Comparison of ENCODE assay signal across 8 cellular contexts in genomic region chr10:88582806-88583583, GRCh38. TPM values are rescaled to one million over a fixed set of nuclear protein-coding genes. Genes with fewer than 3 reads are reported as not detected.
DNase-seq lines count a peak whose midpoint lies in the region; ATAC-seq and TF ChIP-seq lines count a peak whose summit lies in the region.

Gene RNLS, minus strand, starts transcription at chr10:88583318.

- H3K4me3 ChIP-seq in AG04450 (ENCODE audit: low read depth, low read length) = peak within 1 kb of the TSS; percentile 65
- H3K4me3 ChIP-seq in subcutaneous abdominal adipose tissue (ENCODE audit: low read depth in 1 of 5, low read length in 5 of 5) = peak within 1 kb of the TSS; percentile 83 to 97 (median 88)

- H3K9me3 Mint-ChIP-seq in activated naive CD4-positive, alpha-beta T cell treated with anti-CD3 and anti-CD28 coated beads, Interleukin-2, amount 50 U/mL, for 24 hours = peaks cover 13% of the 10 kb centered on the region
- peaks cover 2% of the 10 kb centered on the region for H3K9me3 Mint-ChIP-seq in glutamatergic neuron (ENCODE audit: unreplicated experiment)

- peak; percentile 87 for ATAC-seq in GM18909 (IDR thresholded peaks at IDR 0.05; ENCODE audit: poor library complexity, unreplicated experiment)
- ATAC-seq in HG03175 (IDR thresholded peaks at IDR 0.05; ENCODE audit: unreplicated experiment) = peak; percentile 85

- peak within 1 kb of the TSS; percentile 91 for H3K27ac Mint-ChIP-seq in activated naive CD4-positive, alpha-beta T cell treated with anti-CD3 and anti-CD28 coated beads, Interleukin-2, amount 50 U/mL, for 24 hours
- peak within 1 kb of the TSS; percentile 87 for H3K27ac Mint-ChIP-seq in glutamatergic neuron (ENCODE audit: unreplicated experiment)

- no peaks in the 10 kb centered on the region for H3K27me3 ChIP-seq in AG04450 (ENCODE audit: control insufficient read depth, insufficient read depth, low read length)
- H3K27me3 ChIP-seq in subcutaneous abdominal adipose tissue (ENCODE audit: control insufficient read depth in 5 of 5, insufficient read depth in 4 of 5, low read length in 5 of 5) = no peaks in the 10 kb centered on the region

- peaks cover 2% of the 10 kb centered on the region for H3K27me3 Mint-ChIP-seq in activated naive CD4-positive, alpha-beta T cell treated with anti-CD3 and anti-CD28 coated beads, Interleukin-2, amount 50 U/mL, for 24 hours
- H3K27me3 Mint-ChIP-seq in glutamatergic neuron (ENCODE audit: unreplicated experiment) = no peaks in the 10 kb centered on the region

- H3K27ac ChIP-seq in AG04450 (ENCODE audit: low read depth, low read length) (peak within 1 kb of the TSS; percentile 52), subcutaneous abdominal adipose tissue (ENCODE audit: low read depth, low read length) (peak within 1 kb of the TSS; percentile 97)

- TF ChIP-seq CTCF in AG04450 (IDR thresholded peaks at IDR 0.05; ENCODE audit: low read depth, low read length) (peak; percentile 78), glutamatergic neuron (IDR thresholded peaks at IDR 0.05; ENCODE audit: partially characterized antibody, unreplicated experiment) (peak; percentile 95)

- H3K9me3 ChIP-seq in AG04450 (ENCODE audit: control insufficient read depth, insufficient read depth, low read length) (peaks cover 3% of the 10 kb centered on the region; the same call in 1 of the 2 replicates), subcutaneous abdominal adipose tissue (ENCODE audit: control insufficient read depth in 5 of 5, low read length in 5 of 5) (no peaks in the 10 kb centered on the region)

- peaks cover 13% of the 10 kb centered on the region for H3K4me1 Mint-ChIP-seq in activated naive CD4-positive, alpha-beta T cell treated with anti-CD3 and anti-CD28 coated beads, Interleukin-2, amount 50 U/mL, for 24 hours
- peaks cover 4% of the 10 kb centered on the region for H3K4me1 Mint-ChIP-seq in glutamatergic neuron (ENCODE audit: low read depth, unreplicated experiment)

- peaks cover 4% of the 10 kb centered on the region for H3K36me3 Mint-ChIP-seq in activated naive CD4-positive, alpha-beta T cell treated with anti-CD3 and anti-CD28 coated beads, Interleukin-2, amount 50 U/mL, for 24 hours
- no peaks in the 10 kb centered on the region for H3K36me3 Mint-ChIP-seq in glutamatergic neuron (ENCODE audit: unreplicated experiment)

- peak within 1 kb of the TSS; percentile 87 to 99 (median 98) for H3K9ac ChIP-seq in subcutaneous abdominal adipose tissue (ENCODE audit: low read length in 5 of 5)

- CTCF ChIA-PET in AG04450 (lab: Charles Lee) = interaction anchor here (0.5 to 1.9 kb wide), 38 partner anchors 9 to 575 kb away, joined by 3 to 24 read pairs (median 4); no protein-coding TSS in a partner anchor

- H3K4me1 ChIP-seq in subcutaneous abdominal adipose tissue (ENCODE audit: control insufficient read depth in 5 of 5, insufficient read depth in 5 of 5, low read length in 5 of 5) = peaks cover 2 to 13% (median 11%) of the 10 kb centered on the region in 5 donors

- POLR2A ChIA-PET in AG04450 (lab: Yijun Ruan, JAX) = interaction anchor here (0.6 to 1.2 kb wide), 5 partner anchors 35 to 721 kb away, joined by 3 to 4 read pairs (median 3); no protein-coding TSS in a partner anchor

- H3K36me3 ChIP-seq in subcutaneous abdominal adipose tissue (ENCODE audit: control insufficient read depth in 5 of 5, insufficient read depth in 5 of 5, low read length in 5 of 5) = peaks cover 0 to 6% (median 0%) of the 10 kb centered on the region in 5 donors

- peak within 1 kb of the TSS; percentile 87 for H3K4me3 Mint-ChIP-seq in activated naive CD4-positive, alpha-beta T cell treated with anti-CD3 and anti-CD28 coated beads, Interleukin-2, amount 50 U/mL, for 24 hours
- H3K4me3 Mint-ChIP-seq in glutamatergic neuron (ENCODE audit: unreplicated experiment) = peak within 1 kb of the TSS; percentile 92

- DNase-seq in AG04450 (ENCODE audit: low read depth, low spot score) = no peak
- peak; percentile 42 for DNase-seq in RPMI8226
- DNase-seq in glutamatergic neuron = peak; percentile 78
- DNase-seq in nucleus accumbens (lab: John Stamatoyannopoulos, UW) = peak; percentile 6 to 93 (median 78)

RNA-seq across cellular contexts. Expression of gene RNLS, which starts in this region (rescaled TPM):
- polyA plus RNA-seq in AG04450 (2011; rRNA removed) = 6.1 and 8.0 TPM in 2 replicates
- 3.0 and 4.8 TPM in 2 replicates for polyA minus RNA-seq in AG04450 (2011; rRNA and poly(A)+ RNA removed)
- total RNA-seq in glutamatergic neuron (ENCODE audit: unreplicated experiment) = 4.4 TPM
